ENCODE assay signal across 14 cellular contexts in the genomic region with DNA sequence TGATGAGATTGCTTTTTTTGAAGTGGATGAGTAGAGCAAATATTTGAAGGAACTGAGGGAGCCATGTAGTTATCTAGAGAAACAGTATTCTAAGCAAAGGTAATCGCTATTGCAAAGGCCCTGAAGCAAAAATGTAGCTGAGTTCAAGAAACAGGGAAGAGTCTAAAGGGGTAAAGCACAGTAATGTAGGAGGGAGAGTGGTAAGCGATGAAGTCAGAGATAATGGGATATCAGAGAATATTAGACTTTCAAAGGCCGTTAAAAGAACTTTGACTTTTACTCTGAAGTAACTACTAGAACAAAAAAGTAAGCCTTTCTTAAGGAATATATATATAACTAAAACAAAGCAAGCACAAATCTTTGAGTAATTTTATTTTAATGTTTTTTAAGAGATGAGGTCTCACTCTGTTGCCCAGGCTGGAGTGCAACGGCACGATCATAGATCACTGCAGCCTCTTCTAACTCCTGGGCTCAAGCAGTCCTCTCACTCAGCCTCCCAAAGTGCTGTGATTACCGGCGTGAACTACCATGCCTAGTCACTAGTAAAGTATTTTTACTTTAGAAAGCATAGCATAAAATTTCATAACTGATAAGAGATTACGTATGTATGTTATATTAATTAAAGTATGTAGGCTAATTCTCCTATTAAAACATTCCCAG.
DNase-seq lines count a peak whose midpoint lies in the region; ATAC-seq, FAIRE-seq and TF ChIP-seq lines count a peak whose summit lies in the region.
"Had no signal": no experiment of that assay in that cellular context is flagged by ENCODE, and none has a peak within 500 bp of the region (broad histone marks: within the 10 kb centered on the region; RNA-seq: fewer than 3 reads in every experiment).

No MANE protein-coding gene starts in this region.

- TF ChIP-seq POLR2A in spleen (IDR thresholded peaks at IDR 0.05) = no peak

- H3F3A ChIP-seq in GM23248 (ENCODE audit: insufficient read depth) = 0 out of 2 replicates have a peak, but pooled peaks cover 3% of the 10 kb centered on the region

- H3K4me2 ChIP-seq in GM23248 (ENCODE audit: unreplicated experiment) = peak overlapping the region; percentile 58

- H3K9me3 ChIP-seq in GM23248 (ENCODE audit: low read depth) (no peaks in the 10 kb centered on the region), right cardiac atrium (ENCODE audit: control insufficient read depth, low read length) (no peaks in the 10 kb centered on the region), small intestine (ENCODE audit: control insufficient read depth, low read depth) (no peaks in the 10 kb centered on the region), spleen (no peaks in the 10 kb centered on the region)
- H3K9me3 ChIP-seq: BLaER1 treated with 17β-estradiol and CSF1 and Interleukin-3, amounts not matched to agents 10 nM and 100 nM; prostate gland had no signal

- no peaks in the 10 kb centered on the region for H4K20me1 ChIP-seq in GM23248 (ENCODE audit: insufficient read depth)

- H2AFZ ChIP-seq in GM23248 = no peak overlapping the region

- WGBS in GM23248 (ENCODE audit: low coverage in 1 of 2, low lambda C conversion rate in 2 of 2, missing lambda C conversion rate in 2 of 2), 2 experiments = 71 to 76% methylated on average over 8 of the region's 8 CpGs
- 61% methylated on average over 8 of the region's 8 CpGs for WGBS in right cardiac atrium
- WGBS in small intestine, 3 donors = 24 to 56% (median 41%) methylated on average over 8 of the region's 8 CpGs
- 79 to 90% (median 85%) methylated on average over 8 of the region's 8 CpGs for WGBS in spleen, 5 donors

- ATAC-seq in right cardiac atrium = no peak
- ATAC-seq in GM18511 (IDR thresholded peaks at IDR 0.05; ENCODE audit: unreplicated experiment) = no peak
- ATAC-seq: activated CD8-positive, alpha-beta T cell treated with anti-CD3 and anti-CD28 coated beads, Interleukin-2, amount 10 ng/mL, durations not matched to agents 7 days and 5 days; left colon had no signal

- no peak for TF ChIP-seq CTCF in spleen (IDR thresholded peaks at IDR 0.05 in 8 of 11, conservative IDR thresholded peaks at IDR 0.05 in 3 of 11)

- intact Hi-C loops in right cardiac atrium (cut with DNase I) = loop anchor here (2.0 to 10.0 kb wide), 5 partner anchors 137 to 470 kb away; partner anchors contain the start of gene MCU (in 3 of the 4)
- intact Hi-C loops in spleen (cut with DNase I; ENCODE audit: low total_unique reads) = loop anchor here (5.0 kb wide), 1 partner anchor 140 kb away; the partner anchor contains the start of gene MCU

- H3K79me2 ChIP-seq in GM23248 (ENCODE audit: insufficient read depth) = peaks cover 35% of the 10 kb centered on the region; the same call in 1 of the 2 replicates

- FAIRE-seq in small intestine (lab: Jason Lieb, UNC) = no peak

- H3K27ac ChIP-seq in GM23248 (no peak overlapping the region), right cardiac atrium (ENCODE audit: low read length) (no peak overlapping the region), small intestine (ENCODE audit: low read depth in 1 of 2, low read length in 1 of 2) (no peak overlapping the region), spleen (peak overlapping the region in 1 of 8 donors; percentile 19)
- H3K27ac ChIP-seq: BLaER1 treated with 17β-estradiol and CSF1 and Interleukin-3, amounts not matched to agents 10 nM and 100 nM; prostate gland had no signal

- H3K27me3 ChIP-seq in GM23248 (replicated peaks; ENCODE audit: insufficient read depth) (no peaks in the 10 kb centered on the region), right cardiac atrium (ENCODE audit: control insufficient read depth, insufficient read depth) (no peaks in the 10 kb centered on the region), small intestine (ENCODE audit: control insufficient read depth in 2 of 2, insufficient read depth in 2 of 2, low read length in 2 of 2) (no peaks in the 10 kb centered on the region), spleen (replicated peaks in 1 of 7) (no peaks in the 10 kb centered on the region)
- H3K27me3 ChIP-seq: BLaER1 treated with 17β-estradiol and CSF1 and Interleukin-3, amounts not matched to agents 10 nM and 100 nM had no signal

- no peak overlapping the region for H3K9ac ChIP-seq in GM23248
- H3K9ac ChIP-seq: BLaER1 treated with 17β-estradiol and CSF1 and Interleukin-3, amounts not matched to agents 10 nM and 100 nM had no signal

- H3K36me3 ChIP-seq in GM23248 (ENCODE audit: low read depth) (no peaks in the 10 kb centered on the region), small intestine (ENCODE audit: control insufficient read depth in 2 of 2, insufficient read depth in 2 of 2, low read length in 2 of 2) (no peaks in the 10 kb centered on the region), spleen (peaks cover 0 to 15% (median 7%) of the 10 kb centered on the region in 6 donors)
- H3K36me3 ChIP-seq: prostate gland had no signal

- in situ Hi-C loops in GM23248 (cut with MboI) = loop anchor here (10.0 kb wide), 1 partner anchor 467 kb away; no protein-coding TSS in a partner anchor

- no peaks in the 10 kb centered on the region; the same call in 1 of the 2 replicates for H3K9me2 ChIP-seq in GM23248 (ENCODE audit: insufficient read depth)

- H3K4me1 ChIP-seq in GM23248 (ENCODE audit: insufficient read depth) (peaks cover 19% of the 10 kb centered on the region), right cardiac atrium (ENCODE audit: control insufficient read depth, insufficient read depth, low read length) (no peaks in the 10 kb centered on the region), small intestine (ENCODE audit: control insufficient read depth in 2 of 2, insufficient read depth in 1 of 2, low read depth in 1 of 2, low read length in 1 of 2) (peaks cover 0 to 3% of the 10 kb centered on the region in 2 donors), spleen (peaks cover 0 to 32% (median 15%) of the 10 kb centered on the region in 6 donors)
- H3K4me1 ChIP-seq: prostate gland had no signal

- DNase-seq in GM23248 (no peak), amniotic epithelial cell (ENCODE audit: low read depth) (peak; percentile 56), right cardiac atrium (no peak), small intestine (peak; percentile 25), spleen (no peak), SHP77 (lab: John Stamatoyannopoulos, UW) (no peak)
- DNase-seq: activated CD8-positive, alpha-beta T cell treated with anti-CD3 and anti-CD28 coated beads, Interleukin-2, amount 10 ng/mL, durations not matched to agents 7 days and 5 days; DMS53; hypothalamus; left colon; NCI-H2081 treated with DMSO at 0.1 percent for 48 hours had no signal

- H3K4me3 ChIP-seq in GM23248 = no peak overlapping the region
- H3K4me3 ChIP-seq in right cardiac atrium (ENCODE audit: low read length) = peak overlapping the region; percentile 47
- H3K4me3 ChIP-seq in small intestine (ENCODE audit: low read depth in 1 of 2, low read length in 2 of 2) = no peak overlapping the region
- peak overlapping the region in 2 of 8 donors; percentile 11 to 30 for H3K4me3 ChIP-seq in spleen
- H3K4me3 ChIP-seq: BLaER1 treated with 17β-estradiol and CSF1 and Interleukin-3, amounts not matched to agents 10 nM and 100 nM; prostate gland had no signal

Comparison
In these comparisons a context has a peak if more than half of its experiments do, and no peak if none do; other contexts are left out.
1. DNase-seq: peak in amniotic epithelial cell (single experiment) and small intestine (single experiment); none in GM23248 (single experiment), right cardiac atrium (0 of 3), spleen (single experiment) and SHP77 (0 of 2).